In genomic region chr2:95122197-95122551, GRCh38 we compare ENCODE assay signal across 8 cellular contexts. TPM values are rescaled to one million over a fixed set of nuclear protein-coding genes. Genes with fewer than 3 reads are reported as not detected.
DNase-seq lines count a peak whose midpoint lies in the region; ATAC-seq, FAIRE-seq and TF ChIP-seq lines count a peak whose summit lies in the region.

No MANE protein-coding gene starts in this region.

- no peaks in the 10 kb centered on the region for H3K9me2 ChIP-seq in Karpas-422 (replicated peaks; ENCODE audit: insufficient read depth, low read length)

- H3K27ac ChIP-seq in BLaER1 (peak overlapping the region; percentile 99), Karpas-422 (ENCODE audit: low read length) (no peak overlapping the region)

- H3K27me3 ChIP-seq in BLaER1 (no peaks in the 10 kb centered on the region), Karpas-422 (ENCODE audit: low read length) (no peaks in the 10 kb centered on the region), neuron (ENCODE audit: insufficient read depth, low read length) (no peaks in the 10 kb centered on the region)

- no peaks in the 10 kb centered on the region for H3K9me3 Mint-ChIP-seq in effector memory CD8-positive, alpha-beta T cell

- no peaks in the 10 kb centered on the region for H3K9me3 ChIP-seq in BLaER1
- H3K9me3 ChIP-seq in Karpas-422 (ENCODE audit: low read length), result no peaks in the 10 kb centered on the region
- H3K9me3 ChIP-seq in neuron (ENCODE audit: low read length), result peaks cover 7% of the 10 kb centered on the region

- no peak for TF ChIP-seq CTCF in D721Med (IDR thresholded peaks at IDR 0.05; ENCODE audit: insufficient read depth, missing control alignments)

- no peaks in the 10 kb centered on the region for H3K27me3 Mint-ChIP-seq in effector memory CD8-positive, alpha-beta T cell

- peaks cover 36% of the 10 kb centered on the region for H4K20me1 ChIP-seq in BLaER1
- H4K20me1 ChIP-seq in Karpas-422 (ENCODE audit: insufficient read depth, low read depth, low read length), result no peaks in the 10 kb centered on the region; the same call in 1 of the 2 replicates

- no peak for FAIRE-seq in D721Med (lab: Jason Lieb, UNC)

- H3K79me2 ChIP-seq in Karpas-422 (ENCODE audit: low read length), result peaks cover 46% of the 10 kb centered on the region

- H3K4me3 ChIP-seq in BLaER1, result peak overlapping the region; percentile 99
- H3K4me3 ChIP-seq in Karpas-422 (ENCODE audit: low read length), result peak overlapping the region; percentile 88
- H3K4me3 ChIP-seq in neuron (ENCODE audit: low read length), result peak overlapping the region; percentile 87

- DNase-seq in Karpas-422 (peak; percentile 52), T-helper 9 cell (no peak), hepatic stellate cell (ENCODE audit: low spot score) (no peak), D721Med (ENCODE audit: insufficient read length, low spot score) (no peak)
- DNase-seq in effector memory CD8-positive, alpha-beta T cell, result no peak

- peak overlapping the region; percentile 81 for H2AFZ ChIP-seq in Karpas-422 (ENCODE audit: low read length)
- peak overlapping the region; percentile 92 for H2AFZ ChIP-seq in neuron (ENCODE audit: low read depth, low read length)

- H3K9ac ChIP-seq in BLaER1, result peak overlapping the region; percentile 97
- H3K9ac ChIP-seq in Karpas-422 (ENCODE audit: low read length), result peak overlapping the region; percentile 88

- peak overlapping the region; percentile 95 to 97 for H3K27ac Mint-ChIP-seq in effector memory CD8-positive, alpha-beta T cell

- peaks cover 36 to 43% of the 10 kb centered on the region in 2 donors for H3K4me1 Mint-ChIP-seq in effector memory CD8-positive, alpha-beta T cell (ENCODE audit: low read depth in 2 of 2)

- H3K4me1 ChIP-seq in BLaER1 (peaks cover 25% of the 10 kb centered on the region), Karpas-422 (ENCODE audit: low read length) (peaks cover 20% of the 10 kb centered on the region), neuron (ENCODE audit: insufficient read depth, low read length) (peaks cover 6% of the 10 kb centered on the region)

- peak overlapping the region; percentile 95 for H3K4me3 Mint-ChIP-seq in effector memory CD8-positive, alpha-beta T cell

- H3K36me3 Mint-ChIP-seq in effector memory CD8-positive, alpha-beta T cell (ENCODE audit: insufficient read depth), result peaks cover 8% of the 10 kb centered on the region

- peak overlapping the region; percentile 75 for H3K4me2 ChIP-seq in BLaER1
- H3K4me2 ChIP-seq in Karpas-422 (ENCODE audit: low read depth, low read length, poor library complexity, severe bottlenecking), result peak overlapping the region; percentile 83

- H3K36me3 ChIP-seq in BLaER1 (0 out of 2 replicates have a peak, but pooled peaks cover 5% of the 10 kb centered on the region), Karpas-422 (ENCODE audit: insufficient read depth, low read length) (peaks cover 5% of the 10 kb centered on the region), neuron (ENCODE audit: insufficient read depth, low read length) (peaks cover 10% of the 10 kb centered on the region)

- peak; percentile 15 for ATAC-seq in GM21381 (IDR thresholded peaks at IDR 0.05; ENCODE audit: unreplicated experiment)
- no peak for ATAC-seq in effector memory CD8-positive, alpha-beta T cell (replicated peaks)

RNA-seq across cellular contexts. Expression of gene MRPS5, which starts 0.6 kb away (rescaled TPM):
- total RNA-seq in Karpas-422 (2014; rRNA removed; shearing (Covaris generic); ENCODE audit: low replicate concordance), result 59.5 and 98.4 TPM in 2 replicates

RNA-seq across cellular contexts. Expression of gene ZNF514, which starts 37.5 kb away (rescaled TPM):
- total RNA-seq in Karpas-422 (2014; rRNA removed; shearing (Covaris generic); ENCODE audit: low replicate concordance), result 9.5 and 15.0 TPM in 2 replicates

RNA-seq across cellular contexts. Expression of gene ZNF2, which starts 43.4 kb away (rescaled TPM):
- 3.8 and 7.1 TPM in 2 replicates for total RNA-seq in Karpas-422 (2014; rRNA removed; shearing (Covaris generic); ENCODE audit: low replicate concordance)
